In genomic region chr9:120778758-120779157, GRCh38 we compare ENCODE assay signal across 23 cellular contexts. TPM values are rescaled to one million over a fixed set of nuclear protein-coding genes. Genes with fewer than 3 reads are reported as not detected.
DNase-seq lines count a peak whose midpoint lies in the region; ATAC-seq and TF ChIP-seq lines count a peak whose summit lies in the region.
"Had no signal": no experiment of that assay in that cellular context is flagged by ENCODE, and none has a peak within 500 bp of the region (broad histone marks: within the 10 kb centered on the region; RNA-seq: fewer than 3 reads in every experiment).

No MANE protein-coding gene starts in this region.

- H3K4me3 Mint-ChIP-seq in endothelial cell (ENCODE audit: unreplicated experiment) (no peak overlapping the region), natural killer cell (no peak overlapping the region)
- H3K4me3 Mint-ChIP-seq: central memory CD8-positive, alpha-beta T cell; memory B cell; T-cell had no signal

- H3K27ac ChIP-seq in lung (ENCODE audit: low read depth in 1 of 2, low read length in 1 of 2): no peak overlapping the region
- H3K27ac ChIP-seq: tibial artery had no signal

- peaks cover 12 to 28% of the 10 kb centered on the region in 2 donors for H3K36me3 ChIP-seq in lung (ENCODE audit: control insufficient read depth in 2 of 2, insufficient read depth in 2 of 2, low read length in 2 of 2)

- TF ChIP-seq CTCF in endothelial cell (IDR thresholded peaks at IDR 0.05; ENCODE audit: unreplicated experiment) (no peak), lung (IDR thresholded peaks at IDR 0.05; ENCODE audit: control extremely low read depth, extremely low read depth) (no peak), natural killer cell (IDR thresholded peaks at IDR 0.05) (no peak)

- intact Hi-C loops in natural killer cell (cut with micrococcal nuclease): no loop called here

- 46 to 58% methylated on average over 2 of the region's 2 CpGs for WGBS in lung, 2 donors

- peak; percentile 12 for DNase-seq in NOMO-1 treated with DMSO at 0.1 percent for 48 hours (lab: John Stamatoyannopoulos, UW; ENCODE audit: unreplicated experiment)
- no peak for DNase-seq in NOMO-1 treated with dmso at 0.1 percent for 144 hours (lab: John Stamatoyannopoulos, UW; ENCODE audit: unreplicated experiment)
- DNase-seq in HPDE6-E6E7 (ENCODE audit: extremely low spot score): peak; percentile 37
- no peak for DNase-seq in endothelial cell (ENCODE audit: low spot score)
- no peak for DNase-seq in lung (ENCODE audit: low spot score)
- no peak for DNase-seq in natural killer cell
- no peak for DNase-seq in activated CD8-positive, alpha-beta memory T cell treated with anti-CD3 and anti-CD28 coated beads, Interleukin-2, amount 50 U/mL, for 48 hours
- DNase-seq: activated naive CD4-positive, alpha-beta T cell; erythroblast; foreskin melanocyte; hypothalamus; NCI-H1105; NCI-H2029; NCI-H345; NCI-H82; OCI-M1; stimulated activated CD4-positive, alpha-beta T cell treated with anti-CD3 and anti-CD28 coated beads, Interleukin-4, amount 100 ng/mL, for 24 hours; stimulated activated naive CD4-positive, alpha-beta T cell treated with Interleukin-2 at 50 U/mL for 16 hours; T-cell; tibial artery had no signal

- H3K27me3 Mint-ChIP-seq in endothelial cell (ENCODE audit: unreplicated experiment) (no peaks in the 10 kb centered on the region), natural killer cell (ENCODE audit: low read depth in 2 of 2) (no peaks in the 10 kb centered on the region)
- H3K27me3 Mint-ChIP-seq: central memory CD8-positive, alpha-beta T cell; memory B cell; T-cell had no signal

- H3K4me1 ChIP-seq in lung (ENCODE audit: control insufficient read depth in 2 of 2, insufficient read depth in 2 of 2, low read length in 2 of 2): peaks cover 0 to 1% of the 10 kb centered on the region in 2 donors
- H3K4me1 ChIP-seq: tibial artery had no signal

- H3K36me3 Mint-ChIP-seq in endothelial cell (ENCODE audit: low read depth, unreplicated experiment) (peaks cover 28% of the 10 kb centered on the region), natural killer cell (peaks cover 28% of the 10 kb centered on the region)

- no peaks in the 10 kb centered on the region for H3K27me3 ChIP-seq in lung (ENCODE audit: control insufficient read depth, insufficient read depth)
- H3K27me3 ChIP-seq: tibial artery had no signal

- no peaks in the 10 kb centered on the region for H3K9me3 Mint-ChIP-seq in endothelial cell (ENCODE audit: unreplicated experiment)
- H3K9me3 Mint-ChIP-seq in natural killer cell: no peaks in the 10 kb centered on the region
- H3K9me3 Mint-ChIP-seq: central memory CD8-positive, alpha-beta T cell; memory B cell; T-cell had no signal

- no peak overlapping the region for H3K4me3 ChIP-seq in lung
- H3K4me3 ChIP-seq: tibial artery had no signal

- no peaks in the 10 kb centered on the region for H3K4me1 Mint-ChIP-seq in endothelial cell (ENCODE audit: unreplicated experiment)
- H3K4me1 Mint-ChIP-seq in natural killer cell: peaks cover 19 to 30% of the 10 kb centered on the region in 2 donors

- H3K9me3 ChIP-seq in lung (ENCODE audit: control insufficient read depth in 2 of 2, insufficient read depth in 1 of 2, low read length in 1 of 2): no peaks in the 10 kb centered on the region
- H3K9me3 ChIP-seq: tibial artery had no signal

- ATAC-seq in lung (ENCODE audit: insufficient read depth, low FRiP score): peak; percentile 54
- ATAC-seq in natural killer cell: no peak
- no peak for ATAC-seq in HG02885 (IDR thresholded peaks at IDR 0.05; ENCODE audit: poor library complexity, unreplicated experiment)
- ATAC-seq: T-cell had no signal

- H3K27ac Mint-ChIP-seq in endothelial cell (ENCODE audit: unreplicated experiment) (peak overlapping the region; percentile 28), natural killer cell (no peak overlapping the region)
- H3K27ac Mint-ChIP-seq: memory B cell had no signal

RNA-seq across cellular contexts. Expression of gene FBXW2, which starts 14.5 kb away (rescaled TPM):
- total RNA-seq in endothelial cell (ENCODE audit: unreplicated experiment) (58.4 TPM), lung (10 to 100 TPM; 64.7 to 86.5 TPM), natural killer cell (100 to 1,000 TPM in 1 of 3 donors, 10 to 100 TPM in 2; 88.3 to 122 (median 92.6) TPM)
- 10 to 100 TPM; 12.9 to 31.8 TPM for polyA plus RNA-seq in lung

Comparison
In these comparisons a context has a peak if more than half of its experiments do, and no peak if none do; other contexts are left out.
1. DNase-seq: peak in NOMO-1 treated with DMSO at 0.1 percent for 48 hours (single experiment) and HPDE6-E6E7 (single experiment); none in NOMO-1 treated with dmso at 0.1 percent for 144 hours (single experiment), endothelial cell (single experiment), lung (single experiment), natural killer cell (single experiment) and activated CD8-positive, alpha-beta memory T cell treated with anti-CD3 and anti-CD28 coated beads, Interleukin-2, amount 50 U/mL, for 48 hours (single experiment).